Comparison of ENCODE assay signal across 20 cellular contexts in the genomic region with DNA sequence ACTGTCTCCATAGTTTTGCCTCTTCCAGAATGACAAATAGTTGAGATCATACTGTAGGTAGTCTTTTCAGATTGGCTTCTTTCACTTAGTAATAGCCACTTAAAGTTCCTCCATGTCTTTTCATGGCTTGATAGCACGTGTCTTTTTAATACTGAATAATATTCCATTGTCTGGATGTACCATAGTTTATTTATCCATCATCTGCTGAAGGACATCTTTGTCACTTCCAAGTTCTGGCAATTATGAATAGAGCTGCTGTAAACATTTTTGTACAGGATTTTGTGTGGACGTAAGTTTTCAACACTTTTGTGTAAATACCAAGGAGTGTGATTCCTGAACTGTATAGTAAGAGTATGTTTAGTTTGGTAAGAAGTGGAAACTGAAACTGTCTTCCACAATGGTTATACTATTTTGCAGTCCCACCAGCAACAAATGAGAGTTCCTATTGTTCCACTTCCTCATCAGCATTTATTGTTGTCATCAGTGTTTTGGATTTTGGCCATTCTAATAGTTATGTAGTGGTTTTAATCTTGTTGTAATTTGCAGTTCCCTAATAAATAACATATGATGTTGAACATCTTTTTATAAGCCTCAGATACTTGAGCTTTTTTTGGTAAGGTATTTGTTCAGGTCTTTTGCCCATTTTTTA. TPM values are rescaled to one million over a fixed set of nuclear protein-coding genes. Genes with fewer than 3 reads are reported as not detected.
DNase-seq lines count a peak whose midpoint lies in the region; ATAC-seq, FAIRE-seq and TF ChIP-seq lines count a peak whose summit lies in the region.
"Had no signal": no experiment of that assay in that cellular context is flagged by ENCODE, and none has a peak within 500 bp of the region (broad histone marks: within the 10 kb centered on the region; RNA-seq: fewer than 3 reads in every experiment).

No MANE protein-coding gene starts in this region.

- H3K9me3 ChIP-seq in DOHH2 (ENCODE audit: control insufficient read depth, insufficient read depth, low read length) (no peaks in the 10 kb centered on the region; the same call in 1 of the 2 replicates), IMR-90 (ENCODE audit: control insufficient read depth, insufficient read depth, low read length) (no peaks in the 10 kb centered on the region), astrocyte (ENCODE audit: insufficient read depth, low read depth, low read length) (no peaks in the 10 kb centered on the region), pancreas (no peaks in the 10 kb centered on the region)
- H3K9me3 ChIP-seq: BLaER1 had no signal

- peaks cover 12% of the 10 kb centered on the region; the same call in 1 of the 2 replicates for H3F3A ChIP-seq in DOHH2 (ENCODE audit: control insufficient read depth, insufficient read depth)

- H2AK9ac ChIP-seq in IMR-90 (replicated peaks; ENCODE audit: low read depth, low read length, poor library complexity), result no peak overlapping the region

- no peak overlapping the region for H4K91ac ChIP-seq in IMR-90 (ENCODE audit: insufficient read depth, low read depth, low read length)

- H2BK5ac ChIP-seq in IMR-90 (ENCODE audit: low read depth, low read length, poor library complexity, severe bottlenecking), result no peak overlapping the region

- no peaks in the 10 kb centered on the region for H3K36me3 Mint-ChIP-seq in astrocyte (ENCODE audit: low read depth, unreplicated experiment)
- H3K36me3 Mint-ChIP-seq: CD8-positive, alpha-beta T cell had no signal

- BruUV-seq in IMR-90 (replicated peaks; lab: Mats Ljungman, UMichigan), result no TSS peak

- peaks cover 5% of the 10 kb centered on the region; the same call in 1 of the 2 replicates for H3K9me1 ChIP-seq in IMR-90 (ENCODE audit: insufficient read depth, low read length)

- no peaks in the 10 kb centered on the region for H3K27me3 Mint-ChIP-seq in astrocyte (ENCODE audit: low read depth, unreplicated experiment)

- H3K36me3 ChIP-seq in DOHH2 (ENCODE audit: control insufficient read depth, low read length) (peaks cover 47% of the 10 kb centered on the region), IMR-90 (ENCODE audit: control insufficient read depth, insufficient read depth, low read length) (no peaks in the 10 kb centered on the region), astrocyte (ENCODE audit: insufficient read depth, low read length) (no peaks in the 10 kb centered on the region), pancreas (no peaks in the 10 kb centered on the region)
- H3K36me3 ChIP-seq: BLaER1 had no signal

- no peak overlapping the region for H3K23ac ChIP-seq in IMR-90 (ENCODE audit: low read depth, low read length)

- H4K20me1 ChIP-seq in DOHH2 (ENCODE audit: control insufficient read depth, insufficient read depth, low read depth, low read length) (no peaks in the 10 kb centered on the region), IMR-90 (ENCODE audit: insufficient read depth, low read length) (peaks cover 3% of the 10 kb centered on the region; the same call in 1 of the 2 replicates), astrocyte (ENCODE audit: insufficient read depth, low read length) (no peaks in the 10 kb centered on the region)
- H4K20me1 ChIP-seq: BLaER1 had no signal

- peak overlapping the region in 1 of 2 experiments; percentile 19; a peak in 1 of 4 replicates for H4K8ac ChIP-seq in IMR-90 (ENCODE audit: low read depth in 2 of 2, low read length in 2 of 2)

- in situ Hi-C loops in IMR-90 (cut with MboI; ENCODE audit: low sequenced_read_pairs), result no loop called here

- TF ChIP-seq CTCF in DOHH2 (IDR thresholded peaks at IDR 0.05; ENCODE audit: low read depth, low read length, poor library complexity, severe bottlenecking) (no peak), IMR-90 (conservative IDR thresholded peaks at IDR 0.05; ENCODE audit: low read depth, low read length) (no peak), astrocyte (IDR thresholded peaks at IDR 0.05; ENCODE audit: insufficient read depth, low read depth, low read length) (no peak), pancreas (IDR thresholded peaks at IDR 0.05) (no peak)

- H3K9ac ChIP-seq in IMR-90 (ENCODE audit: low read depth, low read length) (no peak overlapping the region), astrocyte (ENCODE audit: low read length) (no peak overlapping the region)
- H3K9ac ChIP-seq: BLaER1 had no signal

- POLR2A ChIA-PET in IMR-90 (lab: Charles Lee; ENCODE audit: unreplicated experiment), result no interaction called here

- no peaks in the 10 kb centered on the region for H3K9me2 ChIP-seq in DOHH2 (replicated peaks; ENCODE audit: control insufficient read depth, low read length)

- H3K79me2 ChIP-seq in DOHH2 (ENCODE audit: control insufficient read depth, low read length) (peaks cover 98% of the 10 kb centered on the region), astrocyte (ENCODE audit: insufficient read depth, low read length) (no peaks in the 10 kb centered on the region)

- no peak overlapping the region for H2BK15ac ChIP-seq in IMR-90 (ENCODE audit: low read depth, low read length)

- H2AFZ ChIP-seq in IMR-90 (replicated peaks; ENCODE audit: low read length, poor library complexity) (no peak overlapping the region), astrocyte (ENCODE audit: low read depth, low read length) (no peak overlapping the region)

- peaks cover 15% of the 10 kb centered on the region for H3K4me1 Mint-ChIP-seq in astrocyte (ENCODE audit: low read depth, unreplicated experiment)

- H3K18ac ChIP-seq in IMR-90 (ENCODE audit: low read depth, low read length), result no peak overlapping the region

- no peak overlapping the region for H4K5ac ChIP-seq in IMR-90 (ENCODE audit: low read depth, low read length)

- no peak overlapping the region for H2BK20ac ChIP-seq in IMR-90 (ENCODE audit: low read depth, low read length)

- H2BK120ac ChIP-seq in IMR-90 (ENCODE audit: low read depth, low read length), result no peak overlapping the region

- no CpG with 5 or more reads among the region's 2 CpGs for WGBS in IMR-90 (ENCODE audit: extremely low coverage in 2 of 2, insufficient read length in 1 of 2), 2 experiments
- WGBS in pancreas, 2 donors, result 56 to 80% methylated on average over 2 of the region's 2 CpGs

- H3K4me3 Mint-ChIP-seq in astrocyte (ENCODE audit: unreplicated experiment), result no peak overlapping the region
- H3K4me3 Mint-ChIP-seq: CD8-positive, alpha-beta T cell; H9 had no signal

- no peak overlapping the region for H3K4ac ChIP-seq in IMR-90 (ENCODE audit: low read depth, low read length)

- no peak for TF ChIP-seq RAD21 in IMR-90 (IDR thresholded peaks at IDR 0.05; ENCODE audit: low read length)

- H3K79me1 ChIP-seq in IMR-90 (ENCODE audit: low read depth in 1 of 2, low read length in 2 of 2), result peaks cover 15 to 52% of the 10 kb centered on the region in 2 experiments

- DNase-seq in IMR-90 (no peak), astrocyte (ENCODE audit: low read depth) (no peak), fibroblast of gingiva (ENCODE audit: low read depth) (peak; percentile 20), SKM-1 treated with dmso at 0.1 percent for 144 hours (lab: John Stamatoyannopoulos, UW; ENCODE audit: unreplicated experiment) (no peak), OCI-M1 (lab: John Stamatoyannopoulos, UW) (no peak), pancreas (no peak)
- DNase-seq: CD8-positive, alpha-beta T cell; H9; NCI-H1092; NCI-H2081 treated with DMSO at 0.1 percent for 48 hours; NCI-H510A treated with DMSO at 0.1 percent for 48 hours; NCI-H82; SHP77 had no signal

- no peak for TF ChIP-seq POLR2A in IMR-90 (IDR thresholded peaks at IDR 0.05; ENCODE audit: low read depth, low read length)

- H3K4me1 ChIP-seq in DOHH2 (ENCODE audit: control insufficient read depth, low read length), result peaks cover 55% of the 10 kb centered on the region
- H3K4me1 ChIP-seq in IMR-90 (ENCODE audit: control insufficient read depth, insufficient read depth, low read length), result 0 out of 2 replicates have a peak, but pooled peaks cover 2% of the 10 kb centered on the region
- no peaks in the 10 kb centered on the region for H3K4me1 ChIP-seq in astrocyte (ENCODE audit: insufficient read depth, low read length)
- H3K4me1 ChIP-seq in pancreas, result no peaks in the 10 kb centered on the region

- peak overlapping the region; percentile 67 for H3K27ac Mint-ChIP-seq in astrocyte (ENCODE audit: unreplicated experiment)
- H3K27ac Mint-ChIP-seq: CD8-positive, alpha-beta T cell; H9 had no signal

- H3K4me2 ChIP-seq in DOHH2 (ENCODE audit: low read length), result peak overlapping the region; percentile 18
- H3K4me2 ChIP-seq in IMR-90 (ENCODE audit: low read depth, low read length), result peak overlapping the region; percentile 65; the same call in 1 of the 2 replicates
- H3K4me2 ChIP-seq in astrocyte (ENCODE audit: low read length), result no peak overlapping the region
- H3K4me2 ChIP-seq: BLaER1 had no signal

- H2AK5ac ChIP-seq in IMR-90 (ENCODE audit: low read depth, low read length), result no peak overlapping the region

- H3K56ac ChIP-seq in IMR-90 (ENCODE audit: extremely low read depth, insufficient read depth, low read length), result no peak overlapping the region

- CTCF ChIA-PET in IMR-90 (lab: Yijun Ruan, JAX), result no interaction called here

- intact Hi-C loops in IMR-90 (cut with micrococcal nuclease) (loop anchor here (10.0 kb wide), 1 partner anchor 619 kb away; no protein-coding TSS in a partner anchor), pancreas (cut with DNase I) (no loop called here)

- FAIRE-seq in astrocyte (lab: Jason Lieb, UNC), result no peak
- FAIRE-seq in pancreas (lab: Jason Lieb, UNC), result no peak
- FAIRE-seq: A204.1, G401.6, GM12892, GM19239 had no signal

- H3K27me3 ChIP-seq in DOHH2 (ENCODE audit: control insufficient read depth, low read length), result no peaks in the 10 kb centered on the region
- no peaks in the 10 kb centered on the region for H3K27me3 ChIP-seq in IMR-90 (ENCODE audit: control insufficient read depth, insufficient read depth, low read length)
- H3K27me3 ChIP-seq in astrocyte (ENCODE audit: insufficient read depth, low read length), result no peaks in the 10 kb centered on the region
- H3K27me3 ChIP-seq in pancreas, result no peaks in the 10 kb centered on the region
- H3K27me3 ChIP-seq: BLaER1 had no signal

- ATAC-seq in IMR-90 (ENCODE audit: low read depth) (no peak), pancreas (no peak)
- ATAC-seq: CD8-positive, alpha-beta T cell; Panc1 had no signal

- H3K9me3 Mint-ChIP-seq in astrocyte (ENCODE audit: unreplicated experiment), result no peaks in the 10 kb centered on the region
- H3K9me3 Mint-ChIP-seq: CD8-positive, alpha-beta T cell had no signal

- H3K14ac ChIP-seq in IMR-90 (replicated peaks; ENCODE audit: low read depth, low read length), result no peak overlapping the region

- H3K4me3 ChIP-seq in DOHH2 (ENCODE audit: low read length) (peak overlapping the region; percentile 0; the same call in 1 of the 2 replicates), IMR-90 (ENCODE audit: insufficient read depth, low read depth, low read length) (no peak overlapping the region), astrocyte (ENCODE audit: insufficient read depth, low read depth, low read length) (no peak overlapping the region), pancreas (no peak overlapping the region)
- H3K4me3 ChIP-seq: BLaER1 had no signal

- H3K27ac ChIP-seq in DOHH2 (ENCODE audit: low read depth, low read length), result peak overlapping the region; percentile 6; the same call in 1 of the 2 replicates
- H3K27ac ChIP-seq in IMR-90 (ENCODE audit: insufficient read depth, low read length), result no peak overlapping the region
- no peak overlapping the region for H3K27ac ChIP-seq in astrocyte (ENCODE audit: low read depth, low read length)
- no peak overlapping the region for H3K27ac ChIP-seq in pancreas
- H3K27ac ChIP-seq: BLaER1 had no signal

- dilution Hi-C loops in IMR-90 (cut with HindIII; ENCODE audit: low sequenced_read_pairs, unreplicated experiment), result no loop called here

RNA-seq across cellular contexts. Expression of gene LTBP1, which starts 18.9 kb away (rescaled TPM):
- total RNA-seq in IMR-90 (2012; rRNA removed) (297 and 326 TPM in 2 replicates), astrocyte (29.7 and 30.1 TPM in 2 replicates), pancreas (10 to 100 TPM in 1 of 6 donors, 1 to 10 TPM in 4, under 1 TPM in 1; 0.83 to 21.2 (median 4.1) TPM)
- polyA plus RNA-seq in IMR-90 (2012; rRNA removed) (211 and 235 TPM in 2 replicates), pancreas (1 to 10 TPM; 1.7 to 2.8 TPM)
- 117 and 133 TPM in 2 replicates for polyA plus RNA-seq in IMR-90 (2012; cell fraction: cytosol; rRNA removed)
- 75.2 and 176 TPM in 2 replicates for polyA plus RNA-seq in IMR-90 (2012; cell fraction: nucleus; rRNA removed; ENCODE audit: low replicate concordance)
- total RNA-seq: CD8-positive, alpha-beta T cell had no signal
